ENCODE assay signal across 8 cellular contexts in the genomic region with DNA sequence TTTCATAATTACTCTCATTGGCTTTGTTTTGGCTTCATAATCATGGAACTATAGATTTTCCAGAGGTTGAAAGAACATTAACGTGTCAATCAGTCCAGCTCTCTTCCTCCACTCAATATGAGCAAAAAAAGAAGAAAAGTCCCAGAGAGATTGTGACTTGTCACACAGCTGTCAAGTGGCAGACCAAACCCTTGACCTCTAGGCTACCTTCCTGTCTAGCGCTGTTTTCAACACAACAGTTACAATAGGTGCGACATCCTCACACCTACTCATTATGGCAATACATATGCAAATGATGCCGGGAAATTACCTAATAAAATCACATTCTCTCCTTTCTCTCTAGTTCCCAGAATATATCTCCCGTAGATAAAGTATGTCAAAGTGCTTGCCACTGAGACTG. TPM values are rescaled to one million over a fixed set of nuclear protein-coding genes. Genes with fewer than 3 reads are reported as not detected.
DNase-seq lines count a peak whose midpoint lies in the region; ATAC-seq and TF ChIP-seq lines count a peak whose summit lies in the region.

No MANE protein-coding gene starts in this region.

- WGBS in thymus = 64% methylated on average over 5 of the region's 5 CpGs

- no peak overlapping the region for H3K27ac ChIP-seq in iPS-20b (ENCODE audit: low read length)
- H3K27ac ChIP-seq in thymus (ENCODE audit: low read depth) = no peak overlapping the region

- peak overlapping the region; percentile 82; the same call in 1 of the 2 replicates for H3K9ac ChIP-seq in iPS-20b (ENCODE audit: low read depth, low read length)

- H3K4me1 ChIP-seq in iPS-20b (ENCODE audit: insufficient read depth, low read length) (peaks cover 5% of the 10 kb centered on the region; the same call in 1 of the 2 replicates), thymus (ENCODE audit: control insufficient read depth, insufficient read depth, low read length) (peaks cover 11% of the 10 kb centered on the region)

- no peak overlapping the region for H3K4me3 Mint-ChIP-seq in activated CD8-positive, alpha-beta T cell treated with anti-CD3 and anti-CD28 coated beads for 36 hours
- H3K4me3 Mint-ChIP-seq in activated CD8-positive, alpha-beta T cell treated with anti-CD3 and anti-CD28 coated beads, Interleukin-2, amount 10 ng/mL, durations not matched to agents 7 days and 5 days = no peak overlapping the region

- H3K36me3 ChIP-seq in iPS-20b (ENCODE audit: insufficient read depth, low read depth, low read length) (peaks cover 4% of the 10 kb centered on the region; the same call in 1 of the 2 replicates), thymus (ENCODE audit: control insufficient read depth, insufficient read depth) (no peaks in the 10 kb centered on the region)

- no peak for TF ChIP-seq CTCF in activated CD8-positive, alpha-beta T cell treated with anti-CD3 and anti-CD28 coated beads for 36 hours (IDR thresholded peaks at IDR 0.05)

- H3K36me3 Mint-ChIP-seq in activated CD8-positive, alpha-beta T cell treated with anti-CD3 and anti-CD28 coated beads for 36 hours (ENCODE audit: low read depth) = peaks cover 20% of the 10 kb centered on the region
- H3K36me3 Mint-ChIP-seq in activated CD8-positive, alpha-beta T cell treated with anti-CD3 and anti-CD28 coated beads, Interleukin-2, amount 10 ng/mL, durations not matched to agents 7 days and 5 days (ENCODE audit: low read depth) = peaks cover 11% of the 10 kb centered on the region

- POLR2A ChIA-PET in activated CD8-positive, alpha-beta T cell treated with anti-CD3 and anti-CD28 coated beads for 36 hours (lab: Charles Lee) = interaction anchor here (1.0 kb wide), 1 partner anchor 1211 kb away, joined by 4 read pairs; no protein-coding TSS in a partner anchor
- POLR2A ChIA-PET in activated CD8-positive, alpha-beta T cell treated with anti-CD3 and anti-CD28 coated beads, Interleukin-2, amount 10 ng/mL, durations not matched to agents 7 days and 5 days (lab: Charles Lee) = interaction anchor here (1.5 kb wide), 1 partner anchor 11 kb away, joined by 3 read pairs; no protein-coding TSS in a partner anchor

- H3K4me3 ChIP-seq in iPS-20b (ENCODE audit: low read length) = peak overlapping the region; percentile 81
- peak overlapping the region; percentile 70 for H3K4me3 ChIP-seq in thymus (ENCODE audit: low read length)

- no peaks in the 10 kb centered on the region for H3K27me3 ChIP-seq in iPS-20b (ENCODE audit: insufficient read depth, low read length)
- H3K27me3 ChIP-seq in thymus (ENCODE audit: control insufficient read depth, insufficient read depth) = no peaks in the 10 kb centered on the region

- ATAC-seq in activated CD8-positive, alpha-beta T cell treated with anti-CD3 and anti-CD28 coated beads for 36 hours = peak; percentile 5
- no peak for ATAC-seq in activated CD8-positive, alpha-beta T cell treated with anti-CD3 and anti-CD28 coated beads, Interleukin-2, amount 10 ng/mL, durations not matched to agents 7 days and 5 days
- ATAC-seq in HG02970 (IDR thresholded peaks at IDR 0.05; ENCODE audit: low FRiP score, unreplicated experiment) = peak; percentile 41
- no peak for ATAC-seq in HG03460 (IDR thresholded peaks at IDR 0.05; ENCODE audit: unreplicated experiment)

- H3K27ac Mint-ChIP-seq in activated CD8-positive, alpha-beta T cell treated with anti-CD3 and anti-CD28 coated beads for 36 hours = no peak overlapping the region
- no peak overlapping the region for H3K27ac Mint-ChIP-seq in activated CD8-positive, alpha-beta T cell treated with anti-CD3 and anti-CD28 coated beads, Interleukin-2, amount 10 ng/mL, durations not matched to agents 7 days and 5 days

- no peaks in the 10 kb centered on the region for H3K9me3 Mint-ChIP-seq in activated CD8-positive, alpha-beta T cell treated with anti-CD3 and anti-CD28 coated beads for 36 hours
- no peaks in the 10 kb centered on the region for H3K9me3 Mint-ChIP-seq in activated CD8-positive, alpha-beta T cell treated with anti-CD3 and anti-CD28 coated beads, Interleukin-2, amount 10 ng/mL, durations not matched to agents 7 days and 5 days (ENCODE audit: insufficient read depth)

- H3K4me1 Mint-ChIP-seq in activated CD8-positive, alpha-beta T cell treated with anti-CD3 and anti-CD28 coated beads for 36 hours (ENCODE audit: low read depth) = peaks cover 16% of the 10 kb centered on the region
- H3K4me1 Mint-ChIP-seq in activated CD8-positive, alpha-beta T cell treated with anti-CD3 and anti-CD28 coated beads, Interleukin-2, amount 10 ng/mL, durations not matched to agents 7 days and 5 days (ENCODE audit: low read depth) = peaks cover 18% of the 10 kb centered on the region

- intact Hi-C loops in activated CD8-positive, alpha-beta T cell treated with anti-CD3 and anti-CD28 coated beads for 36 hours (cut with micrococcal nuclease) = no loop called here

- DNase-seq in activated CD8-positive, alpha-beta T cell treated with anti-CD3 and anti-CD28 coated beads for 36 hours = peak; percentile 40
- DNase-seq in activated CD8-positive, alpha-beta T cell treated with anti-CD3 and anti-CD28 coated beads, Interleukin-2, amount 10 ng/mL, durations not matched to agents 7 days and 5 days = no peak
- peak; percentile 32 for DNase-seq in T-helper 22 cell (ENCODE audit: low read depth)
- no peak for DNase-seq in A172 (ENCODE audit: low spot score)

- H3K9me3 ChIP-seq in iPS-20b (ENCODE audit: insufficient read depth, low read depth, low read length) (no peaks in the 10 kb centered on the region), thymus (ENCODE audit: control insufficient read depth) (no peaks in the 10 kb centered on the region)

- CTCF ChIA-PET in activated CD8-positive, alpha-beta T cell treated with anti-CD3 and anti-CD28 coated beads for 36 hours (lab: Charles Lee) = interaction anchor here (0.7 kb wide), 1 partner anchor 1243 kb away, joined by 3 read pairs; no protein-coding TSS in a partner anchor
- CTCF ChIA-PET in activated CD8-positive, alpha-beta T cell treated with anti-CD3 and anti-CD28 coated beads, Interleukin-2, amount 10 ng/mL, durations not matched to agents 7 days and 5 days (lab: Charles Lee) = no interaction called here

- H3K27me3 Mint-ChIP-seq in activated CD8-positive, alpha-beta T cell treated with anti-CD3 and anti-CD28 coated beads for 36 hours = no peaks in the 10 kb centered on the region
- no peaks in the 10 kb centered on the region for H3K27me3 Mint-ChIP-seq in activated CD8-positive, alpha-beta T cell treated with anti-CD3 and anti-CD28 coated beads, Interleukin-2, amount 10 ng/mL, durations not matched to agents 7 days and 5 days (ENCODE audit: low read depth)

RNA-seq across cellular contexts. Expression of a gene that starts 1.1 kb away (rescaled TPM):
- 10 to 100 TPM; 22.3 to 23.7 TPM for total RNA-seq in activated CD8-positive, alpha-beta T cell treated with anti-CD3 and anti-CD28 coated beads for 36 hours
- total RNA-seq in activated CD8-positive, alpha-beta T cell treated with anti-CD3 and anti-CD28 coated beads, Interleukin-2, amount 10 ng/mL, durations not matched to agents 7 days and 5 days = 10 to 100 TPM; 13.5 to 17.7 TPM
- polyA plus RNA-seq in thymus = 7.7 TPM
- 8.1 and 10.4 TPM in 2 replicates for total RNA-seq in A172 (2014; rRNA removed; shearing (Covaris generic))

Comparison
In these comparisons a context has a peak if more than half of its experiments do, and no peak if none do; other contexts are left out.
1. ATAC-seq: peak in activated CD8-positive, alpha-beta T cell treated with anti-CD3 and anti-CD28 coated beads for 36 hours (single experiment) and HG02970 (single experiment); none in activated CD8-positive, alpha-beta T cell treated with anti-CD3 and anti-CD28 coated beads, Interleukin-2, amount 10 ng/mL, durations not matched to agents 7 days and 5 days (single experiment) and HG03460 (single experiment).
2. DNase-seq: peak in activated CD8-positive, alpha-beta T cell treated with anti-CD3 and anti-CD28 coated beads for 36 hours (single experiment) and T-helper 22 cell (single experiment); none in activated CD8-positive, alpha-beta T cell treated with anti-CD3 and anti-CD28 coated beads, Interleukin-2, amount 10 ng/mL, durations not matched to agents 7 days and 5 days (single experiment) and A172 (single experiment).